8 cellular contexts compared by ENCODE assay signal in genomic region chr1:153985984-153986761, GRCh38. TPM values are rescaled to one million over a fixed set of nuclear protein-coding genes. Genes with fewer than 3 reads are reported as not detected.
DNase-seq lines count a peak whose midpoint lies in the region; ATAC-seq and TF ChIP-seq lines count a peak whose summit lies in the region.

Gene RAB13 (minus strand): TSS chr1:153986339. CDS start chr1:153986236, 103 bp downstream.

- H3K4me1 ChIP-seq in IMR-90 (ENCODE audit: control insufficient read depth, insufficient read depth, low read length), result peaks cover 4% of the 10 kb centered on the region

- peak within 1 kb of the TSS; percentile 97 for H2BK5ac ChIP-seq in IMR-90 (ENCODE audit: low read depth, low read length, poor library complexity, severe bottlenecking)

- H3K9me3 ChIP-seq in IMR-90 (ENCODE audit: control insufficient read depth, insufficient read depth, low read length), result no peaks in the 10 kb centered on the region

- peak within 1 kb of the TSS; percentile 99 for H2BK15ac ChIP-seq in IMR-90 (ENCODE audit: low read depth, low read length)

- H4K20me1 ChIP-seq in IMR-90 (ENCODE audit: insufficient read depth, low read length), result no peaks in the 10 kb centered on the region

- POLR2A ChIA-PET in IMR-90 (lab: Charles Lee; ENCODE audit: unreplicated experiment) (interaction anchor here (0.6 kb wide), 1 partner anchor 40 kb away, joined by 3 read pairs; the partner anchor contains the start of gene DENND4B), RWPE1 (lab: Yijun Ruan, JAX; ENCODE audit: low non-redundant PET) (interaction anchor here (1.2 kb wide), 2 partner anchors 19 to 23 kb away, joined by 3 to 4 read pairs; partner anchors contain the start of genes CREB3L4 and SLC39A1)

- H3K4me3 Mint-ChIP-seq in stimulated activated effector memory CD8-positive, alpha-beta T cell treated with anti-CD3 and anti-CD28 coated beads, Interleukin-12 subunit alpha, Interleukin-12 subunit beta, amount 100 ng/mL, for 72 hours, result peak within 1 kb of the TSS; percentile 61

- H2AK9ac ChIP-seq in IMR-90 (replicated peaks; ENCODE audit: low read depth, low read length, poor library complexity), result peak within 1 kb of the TSS; percentile 100

- H4K5ac ChIP-seq in IMR-90 (ENCODE audit: low read depth, low read length), result peak within 1 kb of the TSS; percentile 66

- H3K14ac ChIP-seq in IMR-90 (replicated peaks; ENCODE audit: low read depth, low read length), result peak within 1 kb of the TSS; percentile 100

- peaks cover 25 to 43% of the 10 kb centered on the region in 2 experiments for H3K79me1 ChIP-seq in IMR-90 (ENCODE audit: low read depth in 1 of 2, low read length in 2 of 2)

- no peak for TF ChIP-seq CTCF in IMR-90 (conservative IDR thresholded peaks at IDR 0.05; ENCODE audit: low read depth, low read length)
- TF ChIP-seq CTCF in RWPE1 (conservative IDR thresholded peaks at IDR 0.05; ENCODE audit: low read depth), result no peak

- H3K27ac ChIP-seq in IMR-90 (ENCODE audit: insufficient read depth, low read length) (peak within 1 kb of the TSS; percentile 97), RWPE1 (peak within 1 kb of the TSS; percentile 84)

- in situ Hi-C loops in IMR-90 (cut with MboI; ENCODE audit: low sequenced_read_pairs), result no loop called here

- H2AFZ ChIP-seq in IMR-90 (replicated peaks; ENCODE audit: low read length, poor library complexity), result peak within 1 kb of the TSS; percentile 90

- ATAC-seq in IMR-90 (ENCODE audit: low read depth) (peak; percentile 81), GM19395 (IDR thresholded peaks at IDR 0.05; ENCODE audit: unreplicated experiment) (no peak)
- no peak for ATAC-seq in stimulated activated effector memory CD8-positive, alpha-beta T cell treated with anti-CD3 and anti-CD28 coated beads, Interleukin-12 subunit alpha, Interleukin-12 subunit beta, amount 100 ng/mL, for 72 hours

- H3K18ac ChIP-seq in IMR-90 (ENCODE audit: low read depth, low read length), result peak within 1 kb of the TSS; percentile 92

- peaks cover 43% of the 10 kb centered on the region for H3K4me1 Mint-ChIP-seq in stimulated activated effector memory CD8-positive, alpha-beta T cell treated with anti-CD3 and anti-CD28 coated beads, Interleukin-12 subunit alpha, Interleukin-12 subunit beta, amount 100 ng/mL, for 72 hours

- H3K9me1 ChIP-seq in IMR-90 (ENCODE audit: insufficient read depth, low read length), result peaks cover 8% of the 10 kb centered on the region

- H2AK5ac ChIP-seq in IMR-90 (ENCODE audit: low read depth, low read length), result peak within 1 kb of the TSS; percentile 100

- DNase-seq in DMS114 treated with DMSO at 0.1 percent for 48 hours (lab: John Stamatoyannopoulos, UW; ENCODE audit: unreplicated experiment) (peak; percentile 88), IMR-90 (peak; percentile 80), RWPE1 (ENCODE audit: low spot score) (peak; percentile 93), dermis blood vessel endothelial cell (peak; percentile 87), kidney tubule cell (ENCODE audit: low spot score) (peak; percentile 92), KG1 (lab: John Stamatoyannopoulos, UW) (no peak)
- no peak for DNase-seq in stimulated activated effector memory CD8-positive, alpha-beta T cell treated with anti-CD3 and anti-CD28 coated beads, Interleukin-12 subunit alpha, Interleukin-12 subunit beta, amount 100 ng/mL, for 72 hours (ENCODE audit: low spot score in 2 of 2)

- H3K9ac ChIP-seq in IMR-90 (ENCODE audit: low read depth, low read length), result peak within 1 kb of the TSS; percentile 98

- 0% methylated on average over 2 of the region's 31 CpGs; no CpG with 5 or more reads in 1 of the 2 experiments for WGBS in IMR-90 (ENCODE audit: extremely low coverage in 2 of 2, insufficient read length in 1 of 2), 2 experiments

- no TSS peak for BruUV-seq in IMR-90 (replicated peaks; lab: Mats Ljungman, UMichigan)

- peak within 1 kb of the TSS; percentile 95 to 96 for H4K8ac ChIP-seq in IMR-90 (ENCODE audit: low read depth in 2 of 2, low read length in 2 of 2)

- peak within 1 kb of the TSS; percentile 97 for H3K23ac ChIP-seq in IMR-90 (ENCODE audit: low read depth, low read length)

- H3K27me3 ChIP-seq in IMR-90 (ENCODE audit: control insufficient read depth, insufficient read depth, low read length), result no peaks in the 10 kb centered on the region

- H2BK20ac ChIP-seq in IMR-90 (ENCODE audit: low read depth, low read length), result peak within 1 kb of the TSS; percentile 76

- peak within 1 kb of the TSS; percentile 84 for H3K27ac Mint-ChIP-seq in stimulated activated effector memory CD8-positive, alpha-beta T cell treated with anti-CD3 and anti-CD28 coated beads, Interleukin-12 subunit alpha, Interleukin-12 subunit beta, amount 100 ng/mL, for 72 hours

- peaks cover 19% of the 10 kb centered on the region for H3K36me3 Mint-ChIP-seq in stimulated activated effector memory CD8-positive, alpha-beta T cell treated with anti-CD3 and anti-CD28 coated beads, Interleukin-12 subunit alpha, Interleukin-12 subunit beta, amount 100 ng/mL, for 72 hours

- no peak; the same call in 1 of the 2 replicates for TF ChIP-seq POLR2A in IMR-90 (IDR thresholded peaks at IDR 0.05; ENCODE audit: low read depth, low read length)

- CTCF ChIA-PET in IMR-90 (lab: Yijun Ruan, JAX), result interaction anchor here (0.6 to 2.5 kb wide), 10 partner anchors 19 to 622 kb away, joined by 3 to 8 read pairs (median 4); partner anchors contain the start of genes DENND4B and SLC39A1
- CTCF ChIA-PET in RWPE1 (lab: Yijun Ruan, JAX), result interaction anchor here (0.5 to 3.6 kb wide), 23 partner anchors 8 to 632 kb away, joined by 3 to 18 read pairs (median 4); partner anchors contain the start of genes CREB3L4, HAX1, JTB and S100A9

- peak within 1 kb of the TSS; percentile 84 for H2BK120ac ChIP-seq in IMR-90 (ENCODE audit: low read depth, low read length)

- intact Hi-C loops in IMR-90 (cut with micrococcal nuclease), result loop anchor here (1.0 to 10.0 kb wide), 5 partner anchors 23 to 481 kb away; partner anchors contain the start of gene SLC39A1

- no peaks in the 10 kb centered on the region for H3K9me3 Mint-ChIP-seq in stimulated activated effector memory CD8-positive, alpha-beta T cell treated with anti-CD3 and anti-CD28 coated beads, Interleukin-12 subunit alpha, Interleukin-12 subunit beta, amount 100 ng/mL, for 72 hours

- peak within 1 kb of the TSS; percentile 99 for H3K4ac ChIP-seq in IMR-90 (ENCODE audit: low read depth, low read length)

- TF ChIP-seq RAD21 in IMR-90 (IDR thresholded peaks at IDR 0.05; ENCODE audit: low read length), result no peak

- dilution Hi-C loops in IMR-90 (cut with HindIII; ENCODE audit: low sequenced_read_pairs, unreplicated experiment), result no loop called here

- H4K91ac ChIP-seq in IMR-90 (ENCODE audit: insufficient read depth, low read depth, low read length), result peak within 1 kb of the TSS; percentile 98

- H3K36me3 ChIP-seq in IMR-90 (ENCODE audit: control insufficient read depth, insufficient read depth, low read length), result peaks cover 19% of the 10 kb centered on the region

- H3K4me2 ChIP-seq in IMR-90 (ENCODE audit: low read depth, low read length), result peak within 1 kb of the TSS; percentile 97

- H3K56ac ChIP-seq in IMR-90 (ENCODE audit: extremely low read depth, insufficient read depth, low read length), result peak within 1 kb of the TSS; percentile 99

- H3K4me3 ChIP-seq in IMR-90 (ENCODE audit: insufficient read depth, low read depth, low read length), result peak within 1 kb of the TSS; percentile 59

TF ChIP-seq in IMR-90, 13 proteins besides CTCF, POLR2A, EP300 and RAD21:
- TF ChIP-seq USF2 (IDR thresholded peaks at IDR 0.05; ENCODE audit: low read depth, low read length) (no peak), MAZ (IDR thresholded peaks at IDR 0.05; ENCODE audit: borderline replicate concordance, low read depth, low read length) (peak; percentile 7; the same call in 1 of the 2 replicates), MXI1 (IDR thresholded peaks at IDR 0.05; ENCODE audit: borderline replicate concordance, low read depth, low read length) (peak; percentile 6; the same call in 1 of the 2 replicates)

RNA-seq across cellular contexts. Expression of gene RAB13, which starts in this region (rescaled TPM):
- total RNA-seq in IMR-90 (2012; rRNA removed) (42.3 and 56.7 TPM in 2 replicates), dermis blood vessel endothelial cell (104 and 112 TPM in 2 replicates)
- 207 and 249 TPM in 2 replicates for polyA plus RNA-seq in IMR-90 (2012; rRNA removed)
- polyA plus RNA-seq in IMR-90 (2012; cell fraction: cytosol; rRNA removed), result 86.7 and 89.1 TPM in 2 replicates
- polyA plus RNA-seq in IMR-90 (2012; cell fraction: nucleus; rRNA removed; ENCODE audit: low replicate concordance), result 28.4 and 88.9 TPM in 2 replicates

Comparison
In these comparisons a context has a peak if more than half of its experiments do, and no peak if none do; other contexts are left out.
1. DNase-seq: peak in DMS114 treated with DMSO at 0.1 percent for 48 hours (single experiment), IMR-90 (single experiment), RWPE1 (single experiment), dermis blood vessel endothelial cell (single experiment) and kidney tubule cell (single experiment); none in stimulated activated effector memory CD8-positive, alpha-beta T cell treated with anti-CD3 and anti-CD28 coated beads, Interleukin-12 subunit alpha, Interleukin-12 subunit beta, amount 100 ng/mL, for 72 hours (0 of 2) and KG1 (single experiment).